Comparison of ENCODE assay signal across 8 cellular contexts in genomic region chr17:46822388-46822921, GRCh38. TPM values are rescaled to one million over a fixed set of nuclear protein-coding genes. Genes with fewer than 3 reads are reported as not detected.
A peak's percentile ranks its signal among the peaks of the same experiment; 100 is the strongest.
DNase-seq lines count a peak whose midpoint lies in the region; ATAC-seq and TF ChIP-seq lines count a peak whose summit lies in the region.

No MANE protein-coding gene starts in this region.

- WGBS in lower leg skin, 2 donors, result 42 to 44% methylated on average over 27 to 35 of the region's 35 CpGs
- 20 to 23% methylated on average over 27 to 28 of the region's 35 CpGs for WGBS in tibial nerve, 2 donors

- peaks cover 43% of the 10 kb centered on the region for H3K27me3 Mint-ChIP-seq in activated CD8-positive, alpha-beta T cell treated with anti-CD3 and anti-CD28 coated beads for 36 hours

- H3K36me3 Mint-ChIP-seq in activated CD8-positive, alpha-beta T cell treated with anti-CD3 and anti-CD28 coated beads for 36 hours (ENCODE audit: low read depth), result no peaks in the 10 kb centered on the region

- POLR2A ChIA-PET in A673 (lab: Charles Lee; ENCODE audit: low non-redundant PET), result no interaction called here
- POLR2A ChIA-PET in activated CD8-positive, alpha-beta T cell treated with anti-CD3 and anti-CD28 coated beads for 36 hours (lab: Charles Lee), result no interaction called here

- no peak for TF ChIP-seq POLR2A in lower leg skin (IDR thresholded peaks at IDR 0.05)
- TF ChIP-seq POLR2A in tibial nerve (IDR thresholded peaks at IDR 0.05), result no peak

- TF ChIP-seq CTCF in A673 (conservative IDR thresholded peaks at IDR 0.05; ENCODE audit: low read depth, low read length), result peak; percentile 58
- peak; percentile 79 for TF ChIP-seq CTCF in HFF-Myc (IDR thresholded peaks at IDR 0.05; ENCODE audit: low read depth, low read length, missing control alignments)
- peak; percentile 97 for TF ChIP-seq CTCF in activated CD8-positive, alpha-beta T cell treated with anti-CD3 and anti-CD28 coated beads for 36 hours (IDR thresholded peaks at IDR 0.05)
- TF ChIP-seq CTCF in lower leg skin (IDR thresholded peaks at IDR 0.05), result no peak
- TF ChIP-seq CTCF in tibial nerve (IDR thresholded peaks at IDR 0.05), result peak in 1 of 5 experiments; percentile 22

- no peak overlapping the region for H3K27ac Mint-ChIP-seq in activated CD8-positive, alpha-beta T cell treated with anti-CD3 and anti-CD28 coated beads for 36 hours

- H3K36me3 ChIP-seq in A673 (ENCODE audit: insufficient read depth, low read length, poor library complexity, severe bottlenecking) (no peaks in the 10 kb centered on the region), tibial nerve (no peaks in the 10 kb centered on the region)

- no peak overlapping the region for H3K4me3 Mint-ChIP-seq in activated CD8-positive, alpha-beta T cell treated with anti-CD3 and anti-CD28 coated beads for 36 hours

- H3K4me1 ChIP-seq in A673 (ENCODE audit: insufficient read depth, low read length, poor library complexity, severe bottlenecking) (no peaks in the 10 kb centered on the region), tibial nerve (peaks cover 0 to 31% (median 20%) of the 10 kb centered on the region in 4 donors)

- CTCF ChIA-PET in A673 (lab: Charles Lee), result no interaction called here
- CTCF ChIA-PET in activated CD8-positive, alpha-beta T cell treated with anti-CD3 and anti-CD28 coated beads for 36 hours (lab: Charles Lee), result interaction anchor here (0.8 to 4.3 kb wide), 2 partner anchors 12 to 15 kb away, joined by 4 to 23 read pairs; no protein-coding TSS in a partner anchor

- H3K4me1 Mint-ChIP-seq in activated CD8-positive, alpha-beta T cell treated with anti-CD3 and anti-CD28 coated beads for 36 hours (ENCODE audit: low read depth), result peaks cover 13% of the 10 kb centered on the region

- no peak for DNase-seq in A673 (ENCODE audit: low spot score)
- DNase-seq in HFF-Myc (ENCODE audit: extremely low read depth, low read depth), result no peak
- DNase-seq in activated CD8-positive, alpha-beta T cell treated with anti-CD3 and anti-CD28 coated beads for 36 hours, result peak; percentile 60
- peak; percentile 57 for DNase-seq in islet precursor cell
- no peak for DNase-seq in lower leg skin (ENCODE audit: low spot score in 2 of 2)
- DNase-seq in tibial nerve (ENCODE audit: low spot score in 2 of 2), result no peak

- H3K9me3 ChIP-seq in A673 (ENCODE audit: low read depth, low read length, poor library complexity, severe bottlenecking) (no peaks in the 10 kb centered on the region), tibial nerve (no peaks in the 10 kb centered on the region)

- H3K9me3 Mint-ChIP-seq in activated CD8-positive, alpha-beta T cell treated with anti-CD3 and anti-CD28 coated beads for 36 hours, result no peaks in the 10 kb centered on the region

- intact Hi-C loops in A673 (cut with micrococcal nuclease; ENCODE audit: unreplicated experiment) (no loop called here), lower leg skin (cut with DNase I; ENCODE audit: low total_unique reads) (no loop called here)
- intact Hi-C loops in activated CD8-positive, alpha-beta T cell treated with anti-CD3 and anti-CD28 coated beads for 36 hours (cut with micrococcal nuclease), result no loop called here

- H3K27me3 ChIP-seq in A673 (replicated peaks; ENCODE audit: insufficient read depth, low read depth, low read length, poor library complexity) (peaks cover 28% of the 10 kb centered on the region), tibial nerve (peaks cover 0 to 72% of the 10 kb centered on the region in 2 donors)

- no peak overlapping the region for H3K27ac ChIP-seq in A673 (ENCODE audit: low read depth, low read length, poor library complexity, severe bottlenecking)
- no peak overlapping the region for H3K27ac ChIP-seq in tibial nerve

- no peak for ATAC-seq in activated CD8-positive, alpha-beta T cell treated with anti-CD3 and anti-CD28 coated beads for 36 hours
- no peak for ATAC-seq in HG02852 (IDR thresholded peaks at IDR 0.05; ENCODE audit: unreplicated experiment)
- no peak for ATAC-seq in GM21528 (IDR thresholded peaks at IDR 0.05; ENCODE audit: low FRiP score, unreplicated experiment)

- BruUV-seq in A673 (replicated peaks; lab: Mats Ljungman, UMichigan), result no TSS peak

- H3K4me3 ChIP-seq in A673 (ENCODE audit: low read depth, low read length, poor library complexity, severe bottlenecking) (no peak overlapping the region), HFF-Myc (replicated peaks; ENCODE audit: low read depth, low read length) (no peak overlapping the region), lower leg skin (ENCODE audit: low read depth, poor library complexity, severe bottlenecking) (no peak overlapping the region), tibial nerve (no peak overlapping the region)

- no peak for TF ChIP-seq EP300 in tibial nerve (IDR thresholded peaks at IDR 0.05)

RNA-seq across cellular contexts. Expression of gene WNT3, which starts 4.0 kb away (rescaled TPM):
- total RNA-seq in A673 (2021) (1.3 and 2.2 TPM in 2 replicates), lower leg skin (10 to 100 TPM; 26.7 to 57.9 (median 46.6) TPM), tibial nerve (under 1 TPM; 0.21 to 0.90 (median 0.73) TPM)
- under 1 TPM in 1 of 2 experiments, not detected in 1; 0.09 TPM for total RNA-seq in activated CD8-positive, alpha-beta T cell treated with anti-CD3 and anti-CD28 coated beads for 36 hours

RNA-seq across cellular contexts. Expression of gene WNT9B, which starts 28.9 kb away (rescaled TPM):
- total RNA-seq in A673 (2021) (not detected in 2 replicates), lower leg skin (1 to 10 TPM in 1 of 4 donors, under 1 TPM in 3; 0.75 to 1.1 (median 0.86) TPM), tibial nerve (under 1 TPM in 2 of 4 donors, not detected in 2; 0.78 to 0.90 TPM)
- not detected for total RNA-seq in activated CD8-positive, alpha-beta T cell treated with anti-CD3 and anti-CD28 coated beads for 36 hours

Comparison
In these comparisons a context has a peak if more than half of its experiments do, and no peak if none do; other contexts are left out.
1. DNase-seq: peak in activated CD8-positive, alpha-beta T cell treated with anti-CD3 and anti-CD28 coated beads for 36 hours (single experiment) and islet precursor cell (single experiment); none in A673 (single experiment), HFF-Myc (single experiment), lower leg skin (0 of 2) and tibial nerve (0 of 2).
2. CTCF ChIP-seq: peak in A673 (single experiment), HFF-Myc (single experiment) and activated CD8-positive, alpha-beta T cell treated with anti-CD3 and anti-CD28 coated beads for 36 hours (single experiment); none in lower leg skin (0 of 3).